ENCODE assay signal across 31 cellular contexts in genomic region chr2:25842155-25842554, GRCh38.
"Had no signal": no experiment of that assay in that cellular context is flagged by ENCODE, and none has a peak within 500 bp of the region (broad histone marks: within the 10 kb centered on the region; RNA-seq: fewer than 3 reads in every experiment).

No MANE protein-coding gene starts in this region.

- H3K36me3 Mint-ChIP-seq: natural killer cell treated with Interleukin-12 subunit alpha and Interleukin-12 subunit beta and Interleukin-15 and Interleukin-18, amount 100 ng/mL, for 72 hours had no signal

- H3K4me3 Mint-ChIP-seq: mesothelial cell of epicardium; naive B cell; natural killer cell treated with Interleukin-12 subunit alpha and Interleukin-12 subunit beta and Interleukin-15 and Interleukin-18, amount 100 ng/mL, for 72 hours; neural crest cell; stimulated activated effector memory CD8-positive, alpha-beta T cell treated with anti-CD3 and anti-CD28 coated beads, Interleukin-12 subunit alpha, Interleukin-12 subunit beta, amount 100 ng/mL, for 72 hours had no signal

- H3K27me3 ChIP-seq: dorsolateral prefrontal cortex, foreskin keratinocyte, gastroesophageal sphincter, heart left ventricle, left lung, neutrophil, right atrium auricular region, stomach, thyroid gland, vagina had no signal

- H3K4me3 ChIP-seq: dorsolateral prefrontal cortex, gastroesophageal sphincter, heart left ventricle, left lung, mucosa of descending colon, right atrium auricular region, smooth muscle cell, stomach, thyroid gland, vagina had no signal

- H3K36me3 ChIP-seq: thyroid gland had no signal

- H3K9ac ChIP-seq: parathyroid adenoma had no signal

- H2AFZ ChIP-seq: parathyroid adenoma had no signal

- DNase-seq: cortex of kidney; dorsolateral prefrontal cortex; effector CD4-positive, alpha-beta T cell; foreskin keratinocyte; heart left ventricle; hippocampal formation; left cardiac atrium; left lung; mesenchymal stem cell; mucosa of descending colon; naive B cell; stimulated activated CD4-positive, alpha-beta T cell treated with anti-CD3 and anti-CD28 coated beads, Interleukin-2, amount 100 ng/mL, for 24 hours; stimulated activated CD4-positive, alpha-beta T cell treated with anti-CD3 and anti-CD28 coated beads, Interleukin-4, amount 100 ng/mL, for 24 hours; stimulated activated naive CD4-positive, alpha-beta T cell treated with Interleukin-2 at 50 U/mL for 16 hours; stomach; thyroid gland; trophoblast cell had no signal

- H3K4me1 ChIP-seq: foreskin keratinocyte, gastroesophageal sphincter, heart left ventricle, left lung, parathyroid adenoma, right atrium auricular region, thyroid gland, vagina had no signal

- H3K27me3 Mint-ChIP-seq: naive B cell; natural killer cell treated with Interleukin-12 subunit alpha and Interleukin-12 subunit beta and Interleukin-15 and Interleukin-18, amount 100 ng/mL, for 72 hours; progenitor cell of endocrine pancreas had no signal

- H3K9me3 ChIP-seq: gastroesophageal sphincter, heart left ventricle, left lung, mucosa of descending colon, neutrophil, right atrium auricular region, stomach, thyroid gland, vagina had no signal

- H3K4me1 Mint-ChIP-seq: neural crest cell had no signal

- H3K9me3 Mint-ChIP-seq: natural killer cell treated with Interleukin-12 subunit alpha and Interleukin-12 subunit beta and Interleukin-15 and Interleukin-18, amount 100 ng/mL, for 72 hours; neural crest cell; stimulated activated effector memory CD8-positive, alpha-beta T cell treated with anti-CD3 and anti-CD28 coated beads, Interleukin-12 subunit alpha, Interleukin-12 subunit beta, amount 100 ng/mL, for 72 hours had no signal

- ATAC-seq: esophagus mucosa; foreskin keratinocyte; gastroesophageal sphincter; heart left ventricle; left cardiac atrium; left lung; mucosa of descending colon; natural killer cell treated with Interleukin-12 subunit alpha and Interleukin-12 subunit beta and Interleukin-15 and Interleukin-18, amount 100 ng/mL, for 72 hours; sciatic nerve; stimulated activated effector memory CD8-positive, alpha-beta T cell treated with anti-CD3 and anti-CD28 coated beads, Interleukin-12 subunit alpha, Interleukin-12 subunit beta, amount 100 ng/mL, for 72 hours had no signal

- H3K4me2 ChIP-seq: smooth muscle cell had no signal

- H3K27ac ChIP-seq: dorsolateral prefrontal cortex, epithelial cell of prostate, foreskin keratinocyte, gastroesophageal sphincter, heart left ventricle, left lung, neutrophil, parathyroid adenoma, right atrium auricular region, stomach, thyroid gland, vagina had no signal

- H3K27ac Mint-ChIP-seq: mesothelial cell of epicardium; naive B cell; natural killer cell treated with Interleukin-12 subunit alpha and Interleukin-12 subunit beta and Interleukin-15 and Interleukin-18, amount 100 ng/mL, for 72 hours; progenitor cell of endocrine pancreas; stimulated activated effector memory CD8-positive, alpha-beta T cell treated with anti-CD3 and anti-CD28 coated beads, Interleukin-12 subunit alpha, Interleukin-12 subunit beta, amount 100 ng/mL, for 72 hours had no signal
